Comparison of ENCODE assay signal across 8 cellular contexts in genomic region chr12:113358381-113359132, GRCh38. TPM values are rescaled to one million over a fixed set of nuclear protein-coding genes. Genes with fewer than 3 reads are reported as not detected.
A peak's percentile ranks its signal among the peaks of the same experiment; 100 is the strongest.
DNase-seq lines count a peak whose midpoint lies in the region; ATAC-seq lines count a peak whose summit lies in the region.

Gene PLBD2 (plus strand): TSS chr12:113358587. CDS start chr12:113358601, 14 bp downstream.

- peak within 1 kb of the TSS; percentile 55 for H3K4me2 ChIP-seq in mesenchymal stem cell (ENCODE audit: low read length, poor library complexity, severe bottlenecking)

- H2BK5ac ChIP-seq in mesenchymal stem cell (ENCODE audit: low read depth, low read length, poor library complexity, severe bottlenecking) = no peak within 1 kb of the TSS

- no peaks in the 10 kb centered on the region for H3K27me3 ChIP-seq in effector memory CD4-positive, alpha-beta T cell (replicated peaks; ENCODE audit: control insufficient read depth, insufficient read depth, low read length, poor library complexity, severe bottlenecking)
- no peaks in the 10 kb centered on the region for H3K27me3 ChIP-seq in mesenchymal stem cell (ENCODE audit: control insufficient read depth in 1 of 2, insufficient read depth in 1 of 2, low read length in 2 of 2)

- H3K4ac ChIP-seq in mesenchymal stem cell (ENCODE audit: low read depth in 1 of 2, low read length in 2 of 2) = peak within 1 kb of the TSS in 1 of 2 experiments; percentile 64

- peak within 1 kb of the TSS; percentile 62 for H3K4me3 ChIP-seq in effector memory CD4-positive, alpha-beta T cell (ENCODE audit: insufficient read depth, low read depth, low read length, poor library complexity, severe bottlenecking)
- H3K4me3 ChIP-seq in mesenchymal stem cell (ENCODE audit: insufficient read depth in 1 of 2, low read depth in 1 of 2, low read length in 2 of 2) = peak within 1 kb of the TSS; percentile 85 to 99

- no peaks in the 10 kb centered on the region for H3K36me3 ChIP-seq in effector memory CD4-positive, alpha-beta T cell (ENCODE audit: control insufficient read depth, insufficient read depth, low read length)
- H3K36me3 ChIP-seq in mesenchymal stem cell (ENCODE audit: control insufficient read depth in 1 of 2, insufficient read depth in 2 of 2, low read depth in 1 of 2, low read length in 2 of 2) = no peaks in the 10 kb centered on the region

- H4K91ac ChIP-seq in mesenchymal stem cell (ENCODE audit: low read length) = peak within 1 kb of the TSS; percentile 80

- H3K14ac ChIP-seq in mesenchymal stem cell (ENCODE audit: low read length in 2 of 2) = peak within 1 kb of the TSS in 1 of 2 experiments; percentile 15

- H2AFZ ChIP-seq in mesenchymal stem cell (ENCODE audit: low read depth, low read length) = peak within 1 kb of the TSS; percentile 90

- peak within 1 kb of the TSS; percentile 45 to 94 for H3K18ac ChIP-seq in mesenchymal stem cell (ENCODE audit: low read depth in 1 of 2, low read length in 2 of 2)

- peak within 1 kb of the TSS; percentile 44 for H2BK120ac ChIP-seq in mesenchymal stem cell (ENCODE audit: low read depth, low read length)

- peak within 1 kb of the TSS; percentile 88 for H4K8ac ChIP-seq in mesenchymal stem cell (ENCODE audit: low read length)

- no peak within 1 kb of the TSS for H2BK15ac ChIP-seq in mesenchymal stem cell (ENCODE audit: low read depth, poor library complexity, severe bottlenecking)

- H3K23ac ChIP-seq in mesenchymal stem cell (ENCODE audit: low read length in 2 of 2) = no peak within 1 kb of the TSS

- H3K9me3 ChIP-seq in effector memory CD4-positive, alpha-beta T cell (ENCODE audit: control insufficient read depth, low read length) = no peaks in the 10 kb centered on the region
- H3K9me3 ChIP-seq in mesenchymal stem cell (ENCODE audit: control insufficient read depth, low read length) = no peaks in the 10 kb centered on the region

- H2AK5ac ChIP-seq in mesenchymal stem cell (ENCODE audit: low read length, severe bottlenecking) = no peak within 1 kb of the TSS

- H3K9ac ChIP-seq in mesenchymal stem cell (ENCODE audit: low read length) = peak within 1 kb of the TSS; percentile 91

- peaks cover 15% of the 10 kb centered on the region for H3K79me1 ChIP-seq in mesenchymal stem cell (replicated peaks; ENCODE audit: low read length, poor library complexity, severe bottlenecking)

- peaks cover 6% of the 10 kb centered on the region for H3K4me1 ChIP-seq in effector memory CD4-positive, alpha-beta T cell (ENCODE audit: control insufficient read depth, insufficient read depth, low read length, poor library complexity, severe bottlenecking)
- peaks cover 20% of the 10 kb centered on the region for H3K4me1 ChIP-seq in mesenchymal stem cell (ENCODE audit: control insufficient read depth, insufficient read depth, low read depth, low read length)

- H3K27ac ChIP-seq in effector memory CD4-positive, alpha-beta T cell (ENCODE audit: insufficient read depth, low read length, poor library complexity, severe bottlenecking) = peak within 1 kb of the TSS; percentile 66
- H3K27ac ChIP-seq in mesenchymal stem cell (ENCODE audit: low read length, poor library complexity, severe bottlenecking) = no peak within 1 kb of the TSS

- under 1% methylated on average over 55 of the region's 67 CpGs for WGBS in mesenchymal stem cell

- DNase-seq in CMK (ENCODE audit: low read depth) = peak; percentile 88
- DNase-seq in HPDE6-E6E7 (ENCODE audit: extremely low spot score) = peak; percentile 92
- peak; percentile 93 for DNase-seq in NOMO-1 treated with DMSO at 0.1 percent for 48 hours (lab: John Stamatoyannopoulos, UW; ENCODE audit: unreplicated experiment)
- DNase-seq in activated CD8-positive, alpha-beta memory T cell treated with anti-CD3 and anti-CD28 coated beads for 4 hours (ENCODE audit: low read depth in 2 of 2) = peak; percentile 88 to 92
- DNase-seq in effector memory CD4-positive, alpha-beta T cell = peak; percentile 94 to 95 (median 94)
- DNase-seq in mesenchymal stem cell = peak; percentile 92
- peak; percentile 87 for DNase-seq in stimulated activated CD8-positive, alpha-beta memory T cell treated with anti-CD3 and anti-CD28 coated beads, Interleukin-12 subunit alpha, Interleukin-12 subunit beta, amount 100 ng/mL, for 24 hours (ENCODE audit: extremely low read depth)

- peak within 1 kb of the TSS in 1 of 2 experiments; percentile 10 for H2BK12ac ChIP-seq in mesenchymal stem cell (ENCODE audit: low read length in 2 of 2)

- ATAC-seq in GM19467 (IDR thresholded peaks at IDR 0.05; ENCODE audit: unreplicated experiment) = peak; percentile 82

RNA-seq across cellular contexts. Expression of gene PLBD2, which starts in this region (rescaled TPM):
- polyA plus RNA-seq in mesenchymal stem cell (2013, experiment 1 of 2) = 165 TPM
- 149 TPM for polyA plus RNA-seq in mesenchymal stem cell (2013, experiment 2 of 2)
